ENCODE assay signal across 8 cellular contexts in the genomic region with DNA sequence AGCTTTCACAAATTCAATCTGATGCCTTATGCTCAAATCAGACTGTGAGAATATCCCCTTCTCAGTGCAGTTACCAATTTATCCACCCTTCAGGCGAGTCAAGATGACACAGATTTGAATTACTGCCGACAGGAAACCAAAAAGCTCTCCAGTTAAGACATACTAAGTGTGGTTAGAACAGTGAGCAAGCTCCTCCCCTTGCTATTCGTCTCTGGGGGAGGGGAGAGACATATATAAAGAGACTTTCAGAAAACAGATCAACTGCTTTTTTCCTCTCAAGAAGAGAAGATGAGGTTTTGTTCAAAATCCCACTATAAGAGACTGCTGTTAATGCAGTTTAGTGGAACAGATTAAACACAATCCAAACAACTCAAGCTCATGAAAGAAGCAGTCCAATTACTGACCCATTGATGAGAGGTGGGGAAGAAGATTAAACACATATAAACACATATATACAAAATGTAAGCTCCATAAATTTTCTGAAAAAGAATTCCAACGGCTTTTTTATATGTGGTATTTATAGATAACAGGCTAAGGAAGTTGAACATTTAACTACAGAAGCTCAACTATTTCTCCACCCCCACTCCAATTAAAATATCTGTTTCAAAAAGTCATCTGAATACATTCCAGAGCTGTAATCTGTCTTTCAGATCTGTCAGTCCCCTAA.
DNase-seq lines count a peak whose midpoint lies in the region; ATAC-seq, FAIRE-seq and TF ChIP-seq lines count a peak whose summit lies in the region.

No MANE protein-coding gene starts in this region.

- no peaks in the 10 kb centered on the region for H3K27me3 Mint-ChIP-seq in activated T-helper 2 cell treated with anti-CD3 and anti-CD28 coated beads, Interferon-gamma antibody, Interleukin-2, Interleukin-4, amounts not matched to agents 10 μg/mL and 5 μg/mL and 100 μg/mL, durations not matched to agents 14 hours and 24 hours and 36 hours (ENCODE audit: low read depth)

- H4K20me1 ChIP-seq in DND-41 (ENCODE audit: insufficient read depth, low read length): no peaks in the 10 kb centered on the region

- ATAC-seq in DND-41 (ENCODE audit: insufficient read depth, low read depth): peak; percentile 99

- peak overlapping the region in 1 of 2 experiments; percentile 21; a peak in 3 of 4 replicates for H3K4me3 ChIP-seq in DND-41 (ENCODE audit: low read depth in 1 of 2, low read length in 2 of 2)
- no peak overlapping the region for H3K4me3 ChIP-seq in H7 (ENCODE audit: insufficient read depth, low read depth, low read length)
- H3K4me3 ChIP-seq in small intestine (ENCODE audit: low read depth in 1 of 2, low read length in 2 of 2): no peak overlapping the region

- H3K36me3 Mint-ChIP-seq in activated T-helper 2 cell treated with anti-CD3 and anti-CD28 coated beads, Interferon-gamma antibody, Interleukin-2, Interleukin-4, amounts not matched to agents 10 μg/mL and 5 μg/mL and 100 μg/mL, durations not matched to agents 14 hours and 24 hours and 36 hours (ENCODE audit: low read depth): peaks cover 6% of the 10 kb centered on the region

- peaks cover 26% of the 10 kb centered on the region for H3K79me2 ChIP-seq in DND-41 (ENCODE audit: insufficient read depth, low read length)

- H3K36me3 ChIP-seq in DND-41 (ENCODE audit: insufficient read depth, low read length): no peaks in the 10 kb centered on the region
- H3K36me3 ChIP-seq in H7 (replicated peaks; ENCODE audit: control insufficient read depth, insufficient read depth, low read length): no peaks in the 10 kb centered on the region
- H3K36me3 ChIP-seq in small intestine (ENCODE audit: control insufficient read depth in 2 of 2, insufficient read depth in 2 of 2, low read length in 2 of 2): no peaks in the 10 kb centered on the region

- no peak for FAIRE-seq in small intestine (lab: Jason Lieb, UNC)

- peak overlapping the region; percentile 48 for H3K9ac ChIP-seq in DND-41 (ENCODE audit: low read depth, low read length)

- peak overlapping the region; percentile 57 for H3K4me2 ChIP-seq in DND-41 (ENCODE audit: insufficient read depth, low read length)

- H3K9me3 ChIP-seq in DND-41 (ENCODE audit: insufficient read depth, low read length, severe bottlenecking): no peaks in the 10 kb centered on the region
- H3K9me3 ChIP-seq in small intestine (ENCODE audit: control insufficient read depth, low read depth): no peaks in the 10 kb centered on the region

- no peaks in the 10 kb centered on the region for H3K9me3 Mint-ChIP-seq in activated T-helper 2 cell treated with anti-CD3 and anti-CD28 coated beads, Interferon-gamma antibody, Interleukin-2, Interleukin-4, amounts not matched to agents 10 μg/mL and 5 μg/mL and 100 μg/mL, durations not matched to agents 14 hours and 24 hours and 36 hours

- 24 to 43% (median 28%) methylated on average over 4 of the region's 4 CpGs for WGBS in small intestine, 3 donors

- H3K27ac ChIP-seq in DND-41 (ENCODE audit: low read length) (peak overlapping the region; percentile 85), small intestine (ENCODE audit: low read depth in 1 of 2, low read length in 1 of 2) (no peak overlapping the region)

- no peak for TF ChIP-seq CTCF in DND-41 (IDR thresholded peaks at IDR 0.05; ENCODE audit: borderline replicate concordance, extremely low read depth, low read length, poor library complexity, severe bottlenecking)

- peaks cover 54% of the 10 kb centered on the region for H3K4me1 Mint-ChIP-seq in activated T-helper 2 cell treated with anti-CD3 and anti-CD28 coated beads, Interferon-gamma antibody, Interleukin-2, Interleukin-4, amounts not matched to agents 10 μg/mL and 5 μg/mL and 100 μg/mL, durations not matched to agents 14 hours and 24 hours and 36 hours (ENCODE audit: low read depth)

- H3K4me1 ChIP-seq in DND-41 (ENCODE audit: insufficient read depth, low read length): peaks cover 45% of the 10 kb centered on the region
- H3K4me1 ChIP-seq in small intestine (ENCODE audit: control insufficient read depth in 2 of 2, insufficient read depth in 1 of 2, low read depth in 1 of 2, low read length in 1 of 2): peaks cover 0 to 2% of the 10 kb centered on the region in 2 donors

- peak overlapping the region; percentile 85 for H3K27ac Mint-ChIP-seq in activated T-helper 2 cell treated with anti-CD3 and anti-CD28 coated beads, Interferon-gamma antibody, Interleukin-2, Interleukin-4, amounts not matched to agents 10 μg/mL and 5 μg/mL and 100 μg/mL, durations not matched to agents 14 hours and 24 hours and 36 hours

- DNase-seq in DND-41 (peak; percentile 83), H7 (peak; percentile 38), NOMO-1 treated with dmso at 0.1 percent for 144 hours (lab: John Stamatoyannopoulos, UW; ENCODE audit: unreplicated experiment) (peak; percentile 86), globus pallidus (ENCODE audit: low spot score) (peak; percentile 20), small intestine (peak; percentile 59), T1000 (lab: John Stamatoyannopoulos, UW) (no peak), NCI-H345 (lab: John Stamatoyannopoulos, UW) (no peak)
- DNase-seq in activated T-helper 2 cell treated with anti-CD3 and anti-CD28 coated beads, Interferon-gamma antibody, Interleukin-2, Interleukin-4, amounts not matched to agents 10 μg/mL and 5 μg/mL and 100 μg/mL, durations not matched to agents 14 hours and 24 hours and 36 hours (ENCODE audit: low spot score): peak; percentile 61

- H2AFZ ChIP-seq in DND-41 (ENCODE audit: low read depth, low read length): peak overlapping the region; percentile 19; the same call in 1 of the 2 replicates

- intact Hi-C loops in activated T-helper 2 cell treated with anti-CD3 and anti-CD28 coated beads, Interferon-gamma antibody, Interleukin-2, Interleukin-4, amounts not matched to agents 10 μg/mL and 5 μg/mL and 100 μg/mL, durations not matched to agents 14 hours and 24 hours and 36 hours (cut with micrococcal nuclease): loop anchor here (2.0 kb wide), 2 partner anchors 15 to 103 kb away; a partner anchor contains a TSS

- no peaks in the 10 kb centered on the region for H3K27me3 ChIP-seq in DND-41 (ENCODE audit: insufficient read depth, low read length, poor library complexity)
- H3K27me3 ChIP-seq in H7 (ENCODE audit: control insufficient read depth, insufficient read depth, low read length): no peaks in the 10 kb centered on the region
- H3K27me3 ChIP-seq in small intestine (ENCODE audit: control insufficient read depth in 2 of 2, insufficient read depth in 2 of 2, low read length in 2 of 2): no peaks in the 10 kb centered on the region

- peak overlapping the region; percentile 83 for H3K4me3 Mint-ChIP-seq in activated T-helper 2 cell treated with anti-CD3 and anti-CD28 coated beads, Interferon-gamma antibody, Interleukin-2, Interleukin-4, amounts not matched to agents 10 μg/mL and 5 μg/mL and 100 μg/mL, durations not matched to agents 14 hours and 24 hours and 36 hours (ENCODE audit: low read depth)

Comparison
In these comparisons a context has a peak if more than half of its experiments do, and no peak if none do; other contexts are left out.
1. DNase-seq: peak in DND-41 (single experiment), H7 (single experiment), NOMO-1 treated with dmso at 0.1 percent for 144 hours (single experiment), activated T-helper 2 cell treated with anti-CD3 and anti-CD28 coated beads, Interferon-gamma antibody, Interleukin-2, Interleukin-4, amounts not matched to agents 10 μg/mL and 5 μg/mL and 100 μg/mL, durations not matched to agents 14 hours and 24 hours and 36 hours (single experiment), globus pallidus (single experiment) and small intestine (single experiment); none in T1000 (single experiment) and NCI-H345 (single experiment).